ENCODE assay signal across 25 cellular contexts in genomic region chr20:41553142-41553879, GRCh38.
DNase-seq lines count a peak whose midpoint lies in the region; ATAC-seq and TF ChIP-seq lines count a peak whose summit lies in the region.
"Had no signal": no experiment of that assay in that cellular context is flagged by ENCODE, and none has a peak within 500 bp of the region (broad histone marks: within the 10 kb centered on the region; RNA-seq: fewer than 3 reads in every experiment).

No MANE protein-coding gene starts in this region.

- H3K36me3 Mint-ChIP-seq in activated CD8-positive, alpha-beta T cell treated with anti-CD3 and anti-CD28 coated beads for 36 hours (ENCODE audit: low read depth): peaks cover 31% of the 10 kb centered on the region
- H3K36me3 Mint-ChIP-seq in activated CD8-positive, alpha-beta T cell treated with anti-CD3 and anti-CD28 coated beads, Interleukin-2, amount 10 ng/mL, durations not matched to agents 7 days and 5 days (ENCODE audit: low read depth): peaks cover 15% of the 10 kb centered on the region
- H3K36me3 Mint-ChIP-seq in glutamatergic neuron (ENCODE audit: unreplicated experiment): peaks cover 24% of the 10 kb centered on the region

- no peak for TF ChIP-seq POLR2A in suprapubic skin (IDR thresholded peaks at IDR 0.05)

- no peaks in the 10 kb centered on the region for H3K27me3 Mint-ChIP-seq in activated CD8-positive, alpha-beta T cell treated with anti-CD3 and anti-CD28 coated beads for 36 hours
- no peaks in the 10 kb centered on the region for H3K27me3 Mint-ChIP-seq in activated CD8-positive, alpha-beta T cell treated with anti-CD3 and anti-CD28 coated beads, Interleukin-2, amount 10 ng/mL, durations not matched to agents 7 days and 5 days (ENCODE audit: low read depth)
- peaks cover 3% of the 10 kb centered on the region for H3K27me3 Mint-ChIP-seq in glutamatergic neuron (ENCODE audit: unreplicated experiment)
- H3K27me3 Mint-ChIP-seq: dendritic cell treated with granulocyte-macrophage colony-stimulating factor and Interleukin-4, amounts not matched to agents 40 ng/mL and 50 ng/mL, for 4 days had no signal

- H3K27ac ChIP-seq in PC-9: peak overlapping the region; percentile 76
- H3K27ac ChIP-seq in suprapubic skin: peak overlapping the region; percentile 30
- no peak overlapping the region for H3K27ac ChIP-seq in upper lobe of right lung
- H3K27ac ChIP-seq: cardiac muscle cell, GM23248, thoracic aorta had no signal

- H4K20me1 ChIP-seq in PC-9 (ENCODE audit: insufficient read depth): 0 out of 2 replicates have a peak, but pooled peaks cover 3% of the 10 kb centered on the region

- peaks cover 60% of the 10 kb centered on the region for H3K79me2 ChIP-seq in PC-9 (ENCODE audit: low read depth)

- no peak for TF ChIP-seq CTCF in activated CD8-positive, alpha-beta T cell treated with anti-CD3 and anti-CD28 coated beads for 36 hours (IDR thresholded peaks at IDR 0.05)
- no peak for TF ChIP-seq CTCF in PC-9 (conservative IDR thresholded peaks at IDR 0.05)
- no peak for TF ChIP-seq CTCF in glutamatergic neuron (IDR thresholded peaks at IDR 0.05; ENCODE audit: partially characterized antibody, unreplicated experiment)
- TF ChIP-seq CTCF in suprapubic skin (IDR thresholded peaks at IDR 0.05): no peak
- TF ChIP-seq CTCF in upper lobe of right lung (IDR thresholded peaks at IDR 0.05): no peak

- CTCF ChIA-PET in activated CD8-positive, alpha-beta T cell treated with anti-CD3 and anti-CD28 coated beads for 36 hours (lab: Charles Lee): interaction anchor here (1.3 kb wide), 1 partner anchor 144 kb away, joined by 3 read pairs; no protein-coding TSS in a partner anchor
- CTCF ChIA-PET in activated CD8-positive, alpha-beta T cell treated with anti-CD3 and anti-CD28 coated beads, Interleukin-2, amount 10 ng/mL, durations not matched to agents 7 days and 5 days (lab: Charles Lee): no interaction called here
- CTCF ChIA-PET in PC-9 (lab: Charles Lee): no interaction called here

- H3K9me2 ChIP-seq in PC-9 (ENCODE audit: insufficient read depth): no peaks in the 10 kb centered on the region

- ATAC-seq in activated CD8-positive, alpha-beta T cell treated with anti-CD3 and anti-CD28 coated beads for 36 hours: no peak
- ATAC-seq in activated CD8-positive, alpha-beta T cell treated with anti-CD3 and anti-CD28 coated beads, Interleukin-2, amount 10 ng/mL, durations not matched to agents 7 days and 5 days: no peak
- ATAC-seq in upper lobe of right lung: no peak
- ATAC-seq in HG03520 (IDR thresholded peaks at IDR 0.05; ENCODE audit: unreplicated experiment): no peak
- ATAC-seq: mucosa of descending colon had no signal

- H3K27ac Mint-ChIP-seq in activated CD8-positive, alpha-beta T cell treated with anti-CD3 and anti-CD28 coated beads for 36 hours: peak overlapping the region; percentile 32
- no peak overlapping the region for H3K27ac Mint-ChIP-seq in activated CD8-positive, alpha-beta T cell treated with anti-CD3 and anti-CD28 coated beads, Interleukin-2, amount 10 ng/mL, durations not matched to agents 7 days and 5 days
- peak overlapping the region; percentile 81 for H3K27ac Mint-ChIP-seq in glutamatergic neuron (ENCODE audit: unreplicated experiment)
- H3K27ac Mint-ChIP-seq: dendritic cell treated with granulocyte-macrophage colony-stimulating factor and Interleukin-4, amounts not matched to agents 40 ng/mL and 50 ng/mL, for 4 days had no signal

- peak overlapping the region; percentile 77 for H3K4me2 ChIP-seq in PC-9

- TF ChIP-seq EP300 in suprapubic skin (IDR thresholded peaks at IDR 0.05): no peak

- BruUV-seq in PC-9 (replicated peaks; lab: Mats Ljungman, UMichigan): no TSS peak

- H3K36me3 ChIP-seq in PC-9 (ENCODE audit: low read depth): 0 out of 2 replicates have a peak, but pooled peaks cover 7% of the 10 kb centered on the region
- H3K36me3 ChIP-seq in suprapubic skin: peaks cover 5% of the 10 kb centered on the region
- no peaks in the 10 kb centered on the region for H3K36me3 ChIP-seq in upper lobe of right lung
- H3K36me3 ChIP-seq: cardiac muscle cell, thoracic aorta had no signal

- H3K4me1 ChIP-seq in PC-9 (replicated peaks; ENCODE audit: insufficient read depth) (peaks cover 9% of the 10 kb centered on the region), suprapubic skin (peaks cover 21% of the 10 kb centered on the region), upper lobe of right lung (no peaks in the 10 kb centered on the region)

- no peak overlapping the region; the same call in 1 of the 2 replicates for H3K4me3 ChIP-seq in PC-9
- H3K4me3 ChIP-seq in suprapubic skin: no peak overlapping the region
- H3K4me3 ChIP-seq in upper lobe of right lung: no peak overlapping the region
- H3K4me3 ChIP-seq: cardiac muscle cell, GM23248, mucosa of descending colon, thoracic aorta had no signal

- H3K4me3 Mint-ChIP-seq in activated CD8-positive, alpha-beta T cell treated with anti-CD3 and anti-CD28 coated beads for 36 hours: no peak overlapping the region
- no peak overlapping the region for H3K4me3 Mint-ChIP-seq in activated CD8-positive, alpha-beta T cell treated with anti-CD3 and anti-CD28 coated beads, Interleukin-2, amount 10 ng/mL, durations not matched to agents 7 days and 5 days
- H3K4me3 Mint-ChIP-seq in glutamatergic neuron (ENCODE audit: unreplicated experiment): no peak overlapping the region
- H3K4me3 Mint-ChIP-seq: dendritic cell treated with granulocyte-macrophage colony-stimulating factor and Interleukin-4, amounts not matched to agents 40 ng/mL and 50 ng/mL, for 4 days; nephron progenitor cell had no signal

- H3K4me1 Mint-ChIP-seq in activated CD8-positive, alpha-beta T cell treated with anti-CD3 and anti-CD28 coated beads for 36 hours (ENCODE audit: low read depth): peaks cover 28% of the 10 kb centered on the region
- no peaks in the 10 kb centered on the region for H3K4me1 Mint-ChIP-seq in activated CD8-positive, alpha-beta T cell treated with anti-CD3 and anti-CD28 coated beads, Interleukin-2, amount 10 ng/mL, durations not matched to agents 7 days and 5 days (ENCODE audit: low read depth)
- H3K4me1 Mint-ChIP-seq in glutamatergic neuron (ENCODE audit: low read depth, unreplicated experiment): peaks cover 12% of the 10 kb centered on the region
- H3K4me1 Mint-ChIP-seq: nephron progenitor cell had no signal

- no peaks in the 10 kb centered on the region for H3K27me3 ChIP-seq in PC-9 (ENCODE audit: insufficient read depth, low read depth)
- H3K27me3 ChIP-seq in suprapubic skin: no peaks in the 10 kb centered on the region
- no peaks in the 10 kb centered on the region for H3K27me3 ChIP-seq in upper lobe of right lung
- H3K27me3 ChIP-seq: cardiac muscle cell had no signal

- peaks cover 25% of the 10 kb centered on the region for H3K9me3 Mint-ChIP-seq in activated CD8-positive, alpha-beta T cell treated with anti-CD3 and anti-CD28 coated beads for 36 hours
- peaks cover 9% of the 10 kb centered on the region for H3K9me3 Mint-ChIP-seq in activated CD8-positive, alpha-beta T cell treated with anti-CD3 and anti-CD28 coated beads, Interleukin-2, amount 10 ng/mL, durations not matched to agents 7 days and 5 days (ENCODE audit: insufficient read depth)
- peaks cover 11% of the 10 kb centered on the region for H3K9me3 Mint-ChIP-seq in glutamatergic neuron (ENCODE audit: unreplicated experiment)

- no peak overlapping the region for H2AFZ ChIP-seq in PC-9
- H2AFZ ChIP-seq: GM23248 had no signal

- POLR2A ChIA-PET in activated CD8-positive, alpha-beta T cell treated with anti-CD3 and anti-CD28 coated beads for 36 hours (lab: Charles Lee): interaction anchor here (0.6 to 1.0 kb wide), 3 partner anchors 8 to 61 kb away, joined by 3 read pairs; no protein-coding TSS in a partner anchor
- POLR2A ChIA-PET in activated CD8-positive, alpha-beta T cell treated with anti-CD3 and anti-CD28 coated beads, Interleukin-2, amount 10 ng/mL, durations not matched to agents 7 days and 5 days (lab: Charles Lee): no interaction called here
- POLR2A ChIA-PET in PC-9 (lab: Charles Lee; ENCODE audit: unreplicated experiment): no interaction called here

- DNase-seq in activated CD8-positive, alpha-beta T cell treated with anti-CD3 and anti-CD28 coated beads for 36 hours: no peak
- no peak for DNase-seq in activated CD8-positive, alpha-beta T cell treated with anti-CD3 and anti-CD28 coated beads, Interleukin-2, amount 10 ng/mL, durations not matched to agents 7 days and 5 days
- DNase-seq in PC-9: no peak
- no peak for DNase-seq in glutamatergic neuron
- DNase-seq in suprapubic skin (ENCODE audit: low spot score in 2 of 2): no peak
- DNase-seq in upper lobe of right lung: no peak
- DNase-seq in activated effector memory CD4-positive, alpha-beta T cell treated with anti-CD3 and anti-CD28 coated beads, Interleukin-2, amount 50 U/mL, for 16 hours: no peak
- DNase-seq: activated CD4-positive, alpha-beta T cell treated with anti-CD3 and anti-CD28 coated beads, Interleukin-2, amount 50 U/mL, for 4 hours; activated naive CD4-positive, alpha-beta T cell; AML-193; amniotic stem cell; foreskin fibroblast; GM23248; hippocampal formation; mucosa of descending colon; NCI-H1417; NCI-H524; nephron progenitor cell; NK-92 treated with Interleukin-12 subunit alpha and Interleukin-12 subunit beta, amount 100 ng/mL, for 24 hours; posterior cingulate gyrus; T-helper 2 cell had no signal

- 82% methylated on average over 9 of the region's 9 CpGs for WGBS in suprapubic skin

- H3K9me3 ChIP-seq in PC-9 (ENCODE audit: insufficient read depth, low read depth) (peaks cover 6% of the 10 kb centered on the region; the same call in 1 of the 2 replicates), suprapubic skin (no peaks in the 10 kb centered on the region), upper lobe of right lung (no peaks in the 10 kb centered on the region)
- H3K9me3 ChIP-seq: thoracic aorta had no signal

- peaks cover 9% of the 10 kb centered on the region for H3F3A ChIP-seq in PC-9 (ENCODE audit: insufficient read depth, low read depth)

- intact Hi-C loops in activated CD8-positive, alpha-beta T cell treated with anti-CD3 and anti-CD28 coated beads for 36 hours (cut with micrococcal nuclease): no loop called here
- intact Hi-C loops in PC-9 (cut with micrococcal nuclease; ENCODE audit: unreplicated experiment): no loop called here
- intact Hi-C loops in upper lobe of right lung (cut with DNase I): no loop called here
